ENCODE assay signal across 8 cellular contexts in genomic region chr17:79707931-79708891, GRCh38. TPM values are rescaled to one million over a fixed set of nuclear protein-coding genes. Genes with fewer than 3 reads are reported as not detected.
DNase-seq lines count a peak whose midpoint lies in the region; ATAC-seq and TF ChIP-seq lines count a peak whose summit lies in the region.

No MANE protein-coding gene starts in this region.

- ATAC-seq in CD8-positive, alpha-beta T cell, result peak; percentile 63
- peak; percentile 60 for ATAC-seq in left ventricle myocardium superior
- ATAC-seq in sciatic nerve, result peak; percentile 65
- ATAC-seq in GM21447 (IDR thresholded peaks at IDR 0.05; ENCODE audit: unreplicated experiment), result no peak
- no peak for ATAC-seq in HG03460 (IDR thresholded peaks at IDR 0.05; ENCODE audit: unreplicated experiment)

- WGBS in HUES64, result 32% methylated on average over 35 of the region's 35 CpGs

- CTCF ChIA-PET in CD8-positive, alpha-beta T cell (lab: Charles Lee), result interaction anchor here (0.7 to 1.9 kb wide), 11 partner anchors 9 to 666 kb away, joined by 3 to 11 read pairs (median 4); no protein-coding TSS in a partner anchor

- no peaks in the 10 kb centered on the region for H3K9me3 ChIP-seq in CD8-positive, alpha-beta T cell (ENCODE audit: low read length)
- no peaks in the 10 kb centered on the region for H3K9me3 ChIP-seq in HUES64 (ENCODE audit: insufficient read depth, low read depth, low read length)

- no peak overlapping the region for H3K27ac ChIP-seq in CD8-positive, alpha-beta T cell (ENCODE audit: low read depth, low read length)
- H3K27ac ChIP-seq in HUES64 (ENCODE audit: low read depth, low read length), result no peak overlapping the region

- H3K27me3 ChIP-seq in CD8-positive, alpha-beta T cell (ENCODE audit: insufficient read depth, low read length), result no peaks in the 10 kb centered on the region
- no peaks in the 10 kb centered on the region for H3K27me3 ChIP-seq in HUES64 (ENCODE audit: insufficient read depth, low read length)

- H3K4me1 Mint-ChIP-seq in CD8-positive, alpha-beta T cell (ENCODE audit: low read depth), result peaks cover 2% of the 10 kb centered on the region
- no peaks in the 10 kb centered on the region for H3K4me1 Mint-ChIP-seq in activated naive CD8-positive, alpha-beta T cell treated with anti-CD3 and anti-CD28 coated beads for 36 hours

- no peaks in the 10 kb centered on the region for H3K36me3 Mint-ChIP-seq in CD8-positive, alpha-beta T cell
- no peaks in the 10 kb centered on the region for H3K36me3 Mint-ChIP-seq in activated naive CD8-positive, alpha-beta T cell treated with anti-CD3 and anti-CD28 coated beads for 36 hours

- no peaks in the 10 kb centered on the region for H3K9me3 Mint-ChIP-seq in CD8-positive, alpha-beta T cell
- H3K9me3 Mint-ChIP-seq in activated naive CD8-positive, alpha-beta T cell treated with anti-CD3 and anti-CD28 coated beads for 36 hours, result no peaks in the 10 kb centered on the region

- H3K4me3 ChIP-seq in CD8-positive, alpha-beta T cell (ENCODE audit: low read depth, low read length), result no peak overlapping the region
- H3K4me3 ChIP-seq in HUES64 (ENCODE audit: low read length), result peak overlapping the region; percentile 38; the same call in 1 of the 2 replicates

- no peaks in the 10 kb centered on the region for H3K36me3 ChIP-seq in CD8-positive, alpha-beta T cell (ENCODE audit: insufficient read depth, low read length)
- no peaks in the 10 kb centered on the region for H3K36me3 ChIP-seq in HUES64 (ENCODE audit: insufficient read depth, low read length)

- peak; percentile 72 for TF ChIP-seq CTCF in CD8-positive, alpha-beta T cell (IDR thresholded peaks at IDR 0.05)

- peak; percentile 26 to 76 (median 56) for DNase-seq in CD8-positive, alpha-beta T cell
- DNase-seq in SKM-1 treated with dmso at 0.1 percent for 144 hours (lab: John Stamatoyannopoulos, UW; ENCODE audit: unreplicated experiment), result peak; percentile 18
- peak; percentile 42 for DNase-seq in activated naive CD8-positive, alpha-beta T cell treated with anti-CD3 and anti-CD28 coated beads for 36 hours
- DNase-seq in left ventricle myocardium superior, result no peak
- peak; percentile 80 for DNase-seq in sciatic nerve (ENCODE audit: low spot score)

- POLR2A ChIA-PET in CD8-positive, alpha-beta T cell (lab: Charles Lee), result no interaction called here

- peak overlapping the region; percentile 45 for H3K4me3 Mint-ChIP-seq in CD8-positive, alpha-beta T cell
- H3K4me3 Mint-ChIP-seq in activated naive CD8-positive, alpha-beta T cell treated with anti-CD3 and anti-CD28 coated beads for 36 hours, result no peak overlapping the region

- H3K4me1 ChIP-seq in CD8-positive, alpha-beta T cell (ENCODE audit: insufficient read depth, low read length), result peaks cover 5% of the 10 kb centered on the region
- H3K4me1 ChIP-seq in HUES64 (ENCODE audit: insufficient read depth, low read length), result no peaks in the 10 kb centered on the region

- H3K9ac ChIP-seq in HUES64 (ENCODE audit: low read depth, low read length), result no peak overlapping the region

- intact Hi-C loops in CD8-positive, alpha-beta T cell (cut with DNase I, micrococcal nuclease), result no loop called here
- intact Hi-C loops in left ventricle myocardium superior (cut with micrococcal nuclease), result no loop called here
- intact Hi-C loops in sciatic nerve (cut with DNase I), result loop anchor here (10.0 kb wide), 2 partner anchors 313 to 613 kb away; no protein-coding TSS in a partner anchor

- no peak overlapping the region for H3K27ac Mint-ChIP-seq in CD8-positive, alpha-beta T cell
- H3K27ac Mint-ChIP-seq in activated naive CD8-positive, alpha-beta T cell treated with anti-CD3 and anti-CD28 coated beads for 36 hours, result no peak overlapping the region

- peaks cover 6% of the 10 kb centered on the region for H3K27me3 Mint-ChIP-seq in CD8-positive, alpha-beta T cell (ENCODE audit: low read depth)
- no peaks in the 10 kb centered on the region for H3K27me3 Mint-ChIP-seq in activated naive CD8-positive, alpha-beta T cell treated with anti-CD3 and anti-CD28 coated beads for 36 hours

RNA-seq across cellular contexts. Expression of gene ENPP7, which starts 22.5 kb away (rescaled TPM):
- under 1 TPM in 1 of 2 experiments, not detected in 1; 0.16 TPM for total RNA-seq in CD8-positive, alpha-beta T cell
- polyA plus RNA-seq in HUES64 (2013, experiment 1 of 2), result not detected
- polyA plus RNA-seq in HUES64 (2013, experiment 2 of 2), result not detected
- total RNA-seq in activated naive CD8-positive, alpha-beta T cell treated with anti-CD3 and anti-CD28 coated beads for 36 hours, result not detected
- total RNA-seq in left ventricle myocardium superior, result not detected
- total RNA-seq in sciatic nerve, result not detected

Comparison
In these comparisons a context has a peak if more than half of its experiments do, and no peak if none do; other contexts are left out.
1. ATAC-seq: peak in CD8-positive, alpha-beta T cell (single experiment), left ventricle myocardium superior (single experiment) and sciatic nerve (single experiment); none in GM21447 (single experiment) and HG03460 (single experiment).